Comparison of ENCODE assay signal across 8 cellular contexts in the genomic region with DNA sequence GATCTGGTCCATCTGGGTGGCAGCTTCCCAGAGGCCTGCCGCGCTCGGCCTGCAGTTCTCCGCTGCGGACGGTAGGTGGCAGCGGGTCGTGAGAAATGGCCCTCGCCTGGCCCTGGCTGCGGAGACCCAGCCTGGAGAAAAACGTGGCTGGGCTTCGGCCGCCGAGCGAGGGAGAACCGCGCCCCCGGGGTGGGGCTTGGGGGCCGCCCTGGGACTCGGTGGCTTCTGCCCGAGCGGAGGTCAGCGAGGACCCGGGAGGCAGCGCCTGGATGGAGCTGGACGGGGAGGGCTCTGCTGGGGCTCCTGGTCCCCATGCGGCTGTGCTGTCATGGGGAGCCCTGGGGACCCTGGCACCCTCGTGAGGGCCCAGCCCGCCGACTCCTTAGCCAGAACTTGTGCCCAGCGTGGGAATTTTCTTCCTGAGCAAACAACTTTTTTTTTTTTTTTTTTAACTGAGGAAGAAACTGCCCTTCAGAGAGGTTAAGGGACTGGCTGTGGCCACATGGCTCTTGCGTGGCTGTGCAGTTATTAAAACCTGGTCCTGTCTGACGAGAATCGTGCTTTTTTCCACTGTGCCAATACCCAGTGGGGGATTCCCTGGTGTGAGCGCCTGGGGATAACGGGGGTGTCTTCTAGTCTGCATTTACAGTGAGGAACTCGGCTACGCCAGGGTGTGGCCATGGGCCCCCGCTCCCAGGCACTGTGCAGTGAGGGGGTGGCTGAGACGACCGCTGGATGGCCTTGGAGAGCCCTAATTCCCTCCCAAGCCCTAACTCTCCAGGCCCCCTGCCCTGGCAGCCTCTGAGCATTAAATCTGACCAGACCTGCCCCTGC.
DNase-seq lines count a peak whose midpoint lies in the region; ATAC-seq and TF ChIP-seq lines count a peak whose summit lies in the region.

No MANE protein-coding gene starts in this region.

- no peak overlapping the region for H3K4me3 Mint-ChIP-seq in activated CD4-positive, alpha-beta memory T cell treated with anti-CD3 and anti-CD28 coated beads for 36 hours

- H3K27ac ChIP-seq in lung (ENCODE audit: low read depth in 1 of 2, low read length in 1 of 2): peak overlapping the region; percentile 34 to 45

- H3K27me3 ChIP-seq in lung (ENCODE audit: control insufficient read depth, insufficient read depth): no peaks in the 10 kb centered on the region

- POLR2A ChIA-PET in activated CD4-positive, alpha-beta memory T cell treated with anti-CD3 and anti-CD28 coated beads for 36 hours (lab: Charles Lee): no interaction called here

- ATAC-seq in HG03439 (IDR thresholded peaks at IDR 0.05; ENCODE audit: unreplicated experiment) (peak; percentile 98), lung (ENCODE audit: insufficient read depth, low FRiP score) (peak; percentile 99)

- peaks cover 3% of the 10 kb centered on the region for H3K4me1 Mint-ChIP-seq in activated CD4-positive, alpha-beta memory T cell treated with anti-CD3 and anti-CD28 coated beads for 36 hours (ENCODE audit: low read depth)

- H3K36me3 Mint-ChIP-seq in activated CD4-positive, alpha-beta memory T cell treated with anti-CD3 and anti-CD28 coated beads for 36 hours: no peaks in the 10 kb centered on the region

- H3K9me3 ChIP-seq in lung (ENCODE audit: control insufficient read depth in 2 of 2, insufficient read depth in 1 of 2, low read length in 1 of 2): no peaks in the 10 kb centered on the region

- DNase-seq in C1 segment of cervical spinal cord (lab: John Stamatoyannopoulos, UW) (peak; percentile 24 to 93 (median 82)), GM19240 (ENCODE audit: insufficient read length, low spot score) (peak; percentile 69), NCI-H526 treated with DMSO at 0.1 percent for 48 hours (lab: John Stamatoyannopoulos, UW) (peak; percentile 84), lung (ENCODE audit: low spot score) (peak; percentile 90)
- DNase-seq in activated CD4-positive, alpha-beta memory T cell treated with anti-CD3 and anti-CD28 coated beads for 36 hours: peak; percentile 82
- peak; percentile 42 for DNase-seq in effector CD4-positive, alpha-beta T cell
- DNase-seq in stimulated activated CD4-positive, alpha-beta T cell treated with anti-CD3 and anti-CD28 coated beads, TNF-alpha, amount 100 ng/mL, for 1 hour (ENCODE audit: low read depth in 3 of 3, low spot score in 1 of 3): peak; percentile 1 to 64 (median 11)

- intact Hi-C loops in activated CD4-positive, alpha-beta memory T cell treated with anti-CD3 and anti-CD28 coated beads for 36 hours (cut with micrococcal nuclease): loop anchor here (1.0 kb wide), 2 partner anchors 169 to 956 kb away; no protein-coding TSS in a partner anchor

- H3K4me3 ChIP-seq in lung: no peak overlapping the region

- no peak overlapping the region for H3K27ac Mint-ChIP-seq in activated CD4-positive, alpha-beta memory T cell treated with anti-CD3 and anti-CD28 coated beads for 36 hours

- TF ChIP-seq CTCF in lung (IDR thresholded peaks at IDR 0.05; ENCODE audit: control extremely low read depth, extremely low read depth): peak; percentile 94

- CTCF ChIA-PET in activated CD4-positive, alpha-beta memory T cell treated with anti-CD3 and anti-CD28 coated beads for 36 hours (lab: Charles Lee): interaction anchor here (0.7 to 1.8 kb wide), 11 partner anchors 9 to 964 kb away, joined by 3 to 19 read pairs (median 4); no protein-coding TSS in a partner anchor

- no peaks in the 10 kb centered on the region for H3K36me3 ChIP-seq in lung (ENCODE audit: control insufficient read depth in 2 of 2, insufficient read depth in 2 of 2, low read length in 2 of 2)

- WGBS in lung, 2 donors: 3 to 4% methylated on average over 36 to 41 of the region's 41 CpGs

- H3K4me1 ChIP-seq in lung (ENCODE audit: control insufficient read depth in 2 of 2, insufficient read depth in 2 of 2, low read length in 2 of 2): peaks cover 0 to 7% of the 10 kb centered on the region in 2 donors

- H3K27me3 Mint-ChIP-seq in activated CD4-positive, alpha-beta memory T cell treated with anti-CD3 and anti-CD28 coated beads for 36 hours: peaks cover 17% of the 10 kb centered on the region

- H3K9me3 Mint-ChIP-seq in activated CD4-positive, alpha-beta memory T cell treated with anti-CD3 and anti-CD28 coated beads for 36 hours: no peaks in the 10 kb centered on the region

Comparison
In these comparisons a context has a peak if more than half of its experiments do, and no peak if none do; other contexts are left out.
1. DNase-seq: peak in every context shown above with its lines; median percentile 90 in lung; 84 in NCI-H526 treated with DMSO at 0.1 percent for 48 hours; 82 in C1 segment of cervical spinal cord; 82 in activated CD4-positive, alpha-beta memory T cell treated with anti-CD3 and anti-CD28 coated beads for 36 hours; 69 in GM19240; 42 in effector CD4-positive, alpha-beta T cell; 11 in stimulated activated CD4-positive, alpha-beta T cell treated with anti-CD3 and anti-CD28 coated beads, TNF-alpha, amount 100 ng/mL, for 1 hour.